In genomic region chr16:7369181-7369580, GRCh38 we compare ENCODE assay signal across 30 cellular contexts. TPM values are rescaled to one million over a fixed set of nuclear protein-coding genes. Genes with fewer than 3 reads are reported as not detected.
"Had no signal": no experiment of that assay in that cellular context is flagged by ENCODE, and none has a peak within 500 bp of the region (broad histone marks: within the 10 kb centered on the region; RNA-seq: fewer than 3 reads in every experiment).

No MANE protein-coding gene starts in this region.

- H3K36me3 Mint-ChIP-seq: immature natural killer cell; mesothelial cell of epicardium; naive B cell; natural killer cell; neural progenitor cell; stimulated activated naive B cell treated with anti-CD40 and anti-IgM and Interleukin-4, amounts not matched to agents 10 μg/mL and 1 μg/mL and 100 μg/mL, for 72 hours had no signal

- H3K36me3 ChIP-seq: left ventricle myocardium inferior, neural progenitor cell, neutrophil, ovary, stomach, thyroid gland, transverse colon, upper lobe of left lung, vagina had no signal

- H3K4me1 Mint-ChIP-seq: immature natural killer cell; naive B cell; natural killer cell; stimulated activated naive B cell treated with anti-CD40 and anti-IgM and Interleukin-4, amounts not matched to agents 10 μg/mL and 1 μg/mL and 100 μg/mL, for 72 hours had no signal

- H3K27ac ChIP-seq: left ventricle myocardium inferior, neural progenitor cell, neutrophil, ovary, skin epidermis, stomach, testis, thyroid gland, transverse colon, upper lobe of left lung, vagina had no signal

- H3K27me3 ChIP-seq: neural progenitor cell, neutrophil, ovary, stomach, testis, thyroid gland, transverse colon, upper lobe of left lung, vagina had no signal

- H3K4me3 ChIP-seq: left ventricle myocardium inferior, lung, neural progenitor cell, ovary, skin epidermis, stomach, testis, thyroid gland, transverse colon, upper lobe of left lung, vagina had no signal

- DNase-seq: hypothalamus; immature natural killer cell; left ventricle myocardium inferior; mesendoderm; naive B cell; natural killer cell; nephron progenitor cell; ovary; retina; right cardiac atrium; stimulated activated CD4-positive, alpha-beta T cell treated with anti-CD3 and anti-CD28 coated beads, Interleukin-12 subunit alpha, Interleukin-12 subunit beta, amount 100 ng/mL, for 4 hours; stimulated activated CD4-positive, alpha-beta T cell treated with anti-CD3 and anti-CD28 coated beads, Interleukin-15, amount 100 ng/mL, for 24 hours; stimulated activated CD4-positive, alpha-beta T cell treated with anti-CD3 and anti-CD28 coated beads, Interleukin-2, amount 100 ng/mL, for 24 hours; stimulated activated CD4-positive, alpha-beta T cell treated with anti-CD3 and anti-CD28 coated beads, Interleukin-4, amount 100 ng/mL, for 1 hour; stimulated activated naive B cell treated with anti-CD40 and anti-IgM and Interleukin-4, amounts not matched to agents 10 μg/mL and 1 μg/mL and 100 μg/mL, for 72 hours; stimulated activated naive CD8-positive, alpha-beta T cell treated with anti-CD3 and anti-CD28 coated beads, Interleukin-15, Interleukin-2, amounts not matched to agents 100 U/mL and 50 U/mL, for 24 hours; stomach; testis; thyroid gland; transverse colon; upper lobe of left lung had no signal

- H3K27ac Mint-ChIP-seq: immature natural killer cell; mesothelial cell of epicardium; naive B cell; natural killer cell; nephron progenitor cell; neural progenitor cell; progenitor cell of endocrine pancreas; stimulated activated naive B cell treated with anti-CD40 and anti-IgM and Interleukin-4, amounts not matched to agents 10 μg/mL and 1 μg/mL and 100 μg/mL, for 72 hours had no signal

- H3K9me3 ChIP-seq: left ventricle myocardium inferior, neutrophil, ovary, stomach, testis, thyroid gland, transverse colon, upper lobe of left lung, vagina had no signal

- H3K9me3 Mint-ChIP-seq: mesothelial cell of epicardium, neural progenitor cell had no signal

- H3K4me3 Mint-ChIP-seq: immature natural killer cell; mesothelial cell of epicardium; naive B cell; natural killer cell; nephron progenitor cell; neural progenitor cell; stimulated activated naive B cell treated with anti-CD40 and anti-IgM and Interleukin-4, amounts not matched to agents 10 μg/mL and 1 μg/mL and 100 μg/mL, for 72 hours had no signal

- H3K27me3 Mint-ChIP-seq: stimulated activated naive B cell treated with anti-CD40 and anti-IgM and Interleukin-4, amounts not matched to agents 10 μg/mL and 1 μg/mL and 100 μg/mL, for 72 hours had no signal

RNA-seq across cellular contexts. Expression of gene RBFOX1, which starts 36.5 kb away (rescaled TPM):
- total RNA-seq: kidney epithelial cell, mononuclear cell, natural killer cell, upper lobe of left lung had no signal
